9 cellular contexts compared by ENCODE assay signal in the genomic region with DNA sequence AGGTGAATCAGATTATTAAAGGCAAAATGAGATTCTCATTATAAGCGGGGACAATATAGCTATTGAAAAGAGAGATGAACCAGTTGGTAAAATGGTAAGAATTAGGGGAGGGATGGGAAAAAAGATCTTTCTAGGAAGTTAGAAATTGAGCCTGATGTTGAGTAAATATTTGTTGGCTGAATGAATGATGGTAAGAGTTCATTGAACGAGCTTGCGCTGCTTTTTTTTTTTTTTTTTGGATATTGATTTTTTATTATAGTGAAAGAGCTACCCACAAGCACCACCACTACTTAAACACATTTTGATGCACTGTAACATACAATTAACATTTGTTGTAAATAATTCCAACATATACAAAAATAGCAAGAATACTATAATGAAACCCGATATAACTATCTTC. TPM values are rescaled to one million over a fixed set of nuclear protein-coding genes. Genes with fewer than 3 reads are reported as not detected.
A peak's percentile ranks its signal among the peaks of the same experiment; 100 is the strongest.
DNase-seq lines count a peak whose midpoint lies in the region; ATAC-seq, FAIRE-seq and TF ChIP-seq lines count a peak whose summit lies in the region.
"Had no signal": no experiment of that assay in that cellular context is flagged by ENCODE, and none has a peak within 500 bp of the region (broad histone marks: within the 10 kb centered on the region; RNA-seq: fewer than 3 reads in every experiment).

No MANE protein-coding gene starts in this region.

- H3K4me1 Mint-ChIP-seq in nephron progenitor cell = peaks cover 20% of the 10 kb centered on the region

- no peak for FAIRE-seq in GM12878 (lab: Jason Lieb, UNC)

- H3K4me3 ChIP-seq in BLaER1 treated with 17β-estradiol and CSF1 and Interleukin-3, amounts not matched to agents 10 nM and 100 nM = peak overlapping the region in 9 of 10 experiments; percentile 73 to 96 (median 89); a peak in 15 of 20 replicates
- H3K4me3 ChIP-seq in HUES64 (ENCODE audit: low read length) (peak overlapping the region; percentile 64), GM12878 (no peak overlapping the region)

- 92% methylated on average over 3 of the region's 4 CpGs for WGBS in HUES64
- 93% methylated on average over 4 of the region's 4 CpGs for WGBS in GM12878 (ENCODE audit: insufficient coverage, insufficient replicate concordance, low lambda C conversion rate, missing lambda C conversion rate)

- peak overlapping the region in 3 of 11 experiments; percentile 87 to 96 (median 91); a peak in 2 of 22 replicates for H3K27ac ChIP-seq in BLaER1 treated with 17β-estradiol and CSF1 and Interleukin-3, amounts not matched to agents 10 nM and 100 nM
- no peak overlapping the region for H3K27ac ChIP-seq in HUES64 (ENCODE audit: low read depth, low read length)
- H3K27ac ChIP-seq in GM12878 (ENCODE audit: control insufficient read depth, insufficient read depth) = no peak overlapping the region
- H3K27ac ChIP-seq: SJSA1 had no signal

- no peaks in the 10 kb centered on the region for H3K36me3 ChIP-seq in BLaER1 treated with 17β-estradiol and CSF1 and Interleukin-3, amounts not matched to agents 10 nM and 100 nM
- H3K36me3 ChIP-seq in HUES64 (ENCODE audit: insufficient read depth, low read length) (no peaks in the 10 kb centered on the region), GM12878 (ENCODE audit: control insufficient read depth in 2 of 2, insufficient read depth in 2 of 2, low read length in 1 of 2) (no peaks in the 10 kb centered on the region)

- in situ Hi-C loops in GM12878 (cut with MboI) (no loop called here), KBM-7 (cut with MboI; ENCODE audit: low pct_unique_long_range_greater_than_20kb, low sequenced_read_pairs) (no loop called here)

- SMC1A ChIA-PET in GM12878 (lab: Charles Lee; ENCODE audit: uncharacterized antibody, unreplicated experiment) = interaction anchor here (0.6 to 1.2 kb wide), 4 partner anchors 25 to 1221 kb away, joined by 3 to 4 read pairs (median 4); a partner anchor contains a TSS

- H3K4me3 Mint-ChIP-seq in nephron progenitor cell = peak overlapping the region; percentile 79

- POLR2A ChIA-PET in GM12878 (lab: Charles Lee) = interaction anchor here (0.6 to 0.8 kb wide), 2 partner anchors 13 to 54 kb away, joined by 3 to 4 read pairs; no protein-coding TSS in a partner anchor

- H3K9me3 Mint-ChIP-seq in nephron progenitor cell = peaks cover 35% of the 10 kb centered on the region

- H3K79me2 ChIP-seq in GM12878 (ENCODE audit: control insufficient read depth, insufficient read depth, low read length) = peaks cover 28% of the 10 kb centered on the region

- no peak for TF ChIP-seq POLR2A in GM12878 (IDR thresholded peaks at IDR 0.05; ENCODE audit: low read depth, low read length)

- no TSS peak for BruUV-seq in GM12878 (replicated peaks; lab: Mats Ljungman, UMichigan)

- TF ChIP-seq RAD21 in GM12878 (IDR thresholded peaks at IDR 0.05; ENCODE audit: insufficient read depth, low read depth, low read length) = no peak

- peaks cover 0 to 6% (median 0%) of the 10 kb centered on the region in 11 experiments; a peak in 3 of 22 replicates for H3K9me3 ChIP-seq in BLaER1 treated with 17β-estradiol and CSF1 and Interleukin-3, amounts not matched to agents 10 nM and 100 nM (replicated peaks in 1 of 11)
- H3K9me3 ChIP-seq in HUES64 (ENCODE audit: insufficient read depth, low read depth, low read length) (no peaks in the 10 kb centered on the region), GM12878 (replicated peaks; ENCODE audit: control insufficient read depth, insufficient read depth, low read length) (no peaks in the 10 kb centered on the region)

- H3K9ac ChIP-seq in BLaER1 treated with 17β-estradiol and CSF1 and Interleukin-3, amounts not matched to agents 10 nM and 100 nM = peak overlapping the region in 5 of 11 experiments; percentile 84 to 92 (median 88); a peak in 11 of 22 replicates
- H3K9ac ChIP-seq in HUES64 (ENCODE audit: low read depth, low read length) (no peak overlapping the region), GM12878 (ENCODE audit: control insufficient read depth, insufficient read depth, low read length) (no peak overlapping the region)

- RAD21 ChIA-PET in GM12878 (lab: Charles Lee; ENCODE audit: unreplicated experiment) = interaction anchor here (0.9 to 1.7 kb wide), 2 partner anchors 31 to 64 kb away, joined by 3 to 4 read pairs; a partner anchor contains a TSS

- TF ChIP-seq EP300 in GM12878 (IDR thresholded peaks at IDR 0.05; ENCODE audit: borderline replicate concordance in 1 of 2, control insufficient read depth in 1 of 2, low read depth in 2 of 2, low read length in 2 of 2) = no peak

- peaks cover 17 to 37% (median 27%) of the 10 kb centered on the region in 10 experiments for H3K4me1 ChIP-seq in BLaER1 treated with 17β-estradiol and CSF1 and Interleukin-3, amounts not matched to agents 10 nM and 100 nM
- H3K4me1 ChIP-seq in HUES64 (ENCODE audit: insufficient read depth, low read length) (peaks cover 19% of the 10 kb centered on the region), GM12878 (ENCODE audit: control insufficient read depth, insufficient read depth, low read length) (no peaks in the 10 kb centered on the region; the same call in 1 of the 2 replicates)

- H3K36me3 Mint-ChIP-seq in nephron progenitor cell (ENCODE audit: low read depth) = no peaks in the 10 kb centered on the region

- TF ChIP-seq CTCF in GM12878 (IDR thresholded peaks at IDR 0.05 in 2 of 3, conservative IDR thresholded peaks at IDR 0.05 in 1 of 3; ENCODE audit: control insufficient read depth in 2 of 3, extremely low read depth in 1 of 3, insufficient read depth in 1 of 3, low read depth in 3 of 3, low read length in 3 of 3) = no peak
- TF ChIP-seq CTCF in nephron progenitor cell (IDR thresholded peaks at IDR 0.05) = no peak

- H4K20me1 ChIP-seq in BLaER1 treated with 17β-estradiol and CSF1 and Interleukin-3, amounts not matched to agents 10 nM and 100 nM = peaks cover 0 to 36% (median 6%) of the 10 kb centered on the region in 11 experiments; a peak in 9 of 22 replicates
- H4K20me1 ChIP-seq in GM12878 (ENCODE audit: control insufficient read depth, insufficient read depth) = no peaks in the 10 kb centered on the region

- H2AFZ ChIP-seq in GM12878 (ENCODE audit: control insufficient read depth, low read depth, low read length) = peak overlapping the region; percentile 85; the same call in 1 of the 2 replicates

- no peak for ATAC-seq in GM12878
- no peak for ATAC-seq in GM19023 (IDR thresholded peaks at IDR 0.05; ENCODE audit: unreplicated experiment)
- no peak for ATAC-seq in HG02852 (IDR thresholded peaks at IDR 0.05; ENCODE audit: unreplicated experiment)

- CTCF ChIA-PET in GM12878 (lab: Yijun Ruan, JAX) = interaction anchor here (0.7 to 2.2 kb wide), 7 partner anchors 10 to 195 kb away, joined by 3 to 12 read pairs (median 4); a partner anchor contains a TSS

- intact Hi-C loops in GM12878 (cut with micrococcal nuclease; ENCODE audit: unreplicated experiment) = no loop called here

- H3K27ac Mint-ChIP-seq in nephron progenitor cell = no peak overlapping the region

- no peak for DNase-seq in GM12878 (ENCODE audit: low read depth, low spot score)
- DNase-seq in nephron progenitor cell = no peak
- DNase-seq in NCI-H1417 (lab: John Stamatoyannopoulos, UW) = no peak
- DNase-seq in KBM-7 = no peak

- H3K27me3 Mint-ChIP-seq in nephron progenitor cell (ENCODE audit: low read depth, poor library complexity) = peaks cover 14% of the 10 kb centered on the region

- H3K27me3 ChIP-seq in BLaER1 treated with 17β-estradiol and CSF1 and Interleukin-3, amounts not matched to agents 10 nM and 100 nM = no peaks in the 10 kb centered on the region
- H3K27me3 ChIP-seq in HUES64 (ENCODE audit: insufficient read depth, low read length) (peaks cover 10% of the 10 kb centered on the region), GM12878 (replicated peaks in 1 of 2; ENCODE audit: control insufficient read depth in 2 of 2, insufficient read depth in 2 of 2, low read length in 1 of 2) (no peaks in the 10 kb centered on the region)

- peak overlapping the region; percentile 7 to 97 (median 91); a peak in 19 of 22 replicates for H3K4me2 ChIP-seq in BLaER1 treated with 17β-estradiol and CSF1 and Interleukin-3, amounts not matched to agents 10 nM and 100 nM
- H3K4me2 ChIP-seq in GM12878 (ENCODE audit: control insufficient read depth, insufficient read depth) = no peak overlapping the region; the same call in 1 of the 2 replicates

RNA-seq across cellular contexts. Expression of a gene that starts 1.1 kb away (rescaled TPM):
- polyA plus RNA-seq in HUES64 (2013, experiment 1 of 2) = 12.0 TPM
- 12.4 TPM for polyA plus RNA-seq in HUES64 (2013, experiment 2 of 2)
- total RNA-seq in GM12878 (2013; cell fraction: nucleolus; rRNA removed) = 4.3 and 5.4 TPM in 2 replicates
- total RNA-seq in GM12878 (2014; rRNA removed) (6.2 and 6.4 TPM in 2 replicates), GM12878 (2014; rRNA removed; fragmentation: Illumina TruSeq; extraction: Trizol) (7.3 and 7.5 TPM in 2 replicates), GM12878 (2021) (11.1 and 11.6 TPM in 2 replicates)
- polyA plus RNA-seq in GM12878 (2011; ENCODE audit: low read depth) = 1.1 TPM
- polyA plus RNA-seq in GM12878 (2011; rRNA removed) (15.3 and 19.7 TPM in 2 replicates), GM12878 (2014; fragmentation: Illumina TruSeq; extraction: Trizol) (9.5 and 10.1 TPM in 2 replicates), GM12878 (2014; fragmentation: Nextera tagmentation; extraction: Ambion mirVana) (1 to 10 TPM; 3.6 to 5.0 TPM), GM12878 (2014; rRNA removed) (5.9 and 6.2 TPM in 2 replicates), GM12878 (2016; fragmentation: Nextera tagmentation; extraction: Ambion mirVana) (10 to 100 TPM in 1 of 2 experiments, 1 to 10 TPM in 1; 2.6 to 17.3 TPM)
- 4.7 and 6.2 TPM in 2 replicates for polyA plus RNA-seq in GM12878 (2011; cell fraction: cytosol; rRNA removed)
- 4.8 and 5.0 TPM in 2 replicates for polyA plus RNA-seq in GM12878 (2011; cell fraction: nucleus; rRNA removed)
- 1.8 and 5.2 TPM in 2 replicates for polyA plus RNA-seq in GM12878 (2012)
- polyA minus RNA-seq in GM12878 (2011; rRNA and poly(A)+ RNA removed) = 7.4 and 13.0 TPM in 2 replicates
- polyA minus RNA-seq in GM12878 (2011; cell fraction: cytosol; rRNA and poly(A)+ RNA removed) = 5.0 and 5.9 TPM in 2 replicates
- polyA minus RNA-seq in GM12878 (2011; cell fraction: nucleus; rRNA and poly(A)+ RNA removed) = 10.4 and 25.8 TPM in 2 replicates

RNA-seq across cellular contexts. Expression of a gene that starts 31.3 kb away (rescaled TPM):
- polyA plus RNA-seq in HUES64 (2013, experiment 1 of 2) = 73.4 TPM
- polyA plus RNA-seq in HUES64 (2013, experiment 2 of 2) = 75.4 TPM
- total RNA-seq in GM12878 (2013; cell fraction: nucleolus; rRNA removed) = 35.5 and 46.0 TPM in 2 replicates
- 38.3 and 39.7 TPM in 2 replicates for total RNA-seq in GM12878 (2014; rRNA removed)
- 63.3 and 70.8 TPM in 2 replicates for total RNA-seq in GM12878 (2014; rRNA removed; fragmentation: Illumina TruSeq; extraction: Trizol)
- 61.9 and 65.6 TPM in 2 replicates for total RNA-seq in GM12878 (2021)
- 33.3 TPM for polyA plus RNA-seq in GM12878 (2011; ENCODE audit: low read depth)
- polyA plus RNA-seq in GM12878 (2011; rRNA removed) = 34.3 and 49.7 TPM in 2 replicates
- 3.2 and 4.0 TPM in 2 replicates for polyA plus RNA-seq in GM12878 (2011; cell fraction: cytosol; rRNA removed)
- 169 and 176 TPM in 2 replicates for polyA plus RNA-seq in GM12878 (2011; cell fraction: nucleus; rRNA removed)
- 39.5 and 45.3 TPM in 2 replicates for polyA plus RNA-seq in GM12878 (2012)
- 84.7 and 92.9 TPM in 2 replicates for polyA plus RNA-seq in GM12878 (2014; fragmentation: Illumina TruSeq; extraction: Trizol)
- 10 to 100 TPM; 79.0 to 82.8 TPM for polyA plus RNA-seq in GM12878 (2014; fragmentation: Nextera tagmentation; extraction: Ambion mirVana)
- 33.2 and 37.5 TPM in 2 replicates for polyA plus RNA-seq in GM12878 (2014; rRNA removed)
- polyA plus RNA-seq in GM12878 (2016; fragmentation: Nextera tagmentation; extraction: Ambion mirVana) = 10 to 100 TPM; 96.2 to 99.2 TPM
- polyA minus RNA-seq in GM12878 (2011; rRNA and poly(A)+ RNA removed) = 22.3 and 41.3 TPM in 2 replicates
- 6.3 and 6.9 TPM in 2 replicates for polyA minus RNA-seq in GM12878 (2011; cell fraction: cytosol; rRNA and poly(A)+ RNA removed)
- 25.3 and 39.9 TPM in 2 replicates for polyA minus RNA-seq in GM12878 (2011; cell fraction: nucleus; rRNA and poly(A)+ RNA removed)
